In genomic region chr6:36442083-36442670, GRCh38 we compare ENCODE assay signal across 8 cellular contexts. TPM values are rescaled to one million over a fixed set of nuclear protein-coding genes. Genes with fewer than 3 reads are reported as not detected.
DNase-seq lines count a peak whose midpoint lies in the region; ATAC-seq and TF ChIP-seq lines count a peak whose summit lies in the region.

No MANE protein-coding gene starts in this region.

- H3K27me3 ChIP-seq in BLaER1: no peaks in the 10 kb centered on the region

- H3K4me3 ChIP-seq in BLaER1 (peak overlapping the region; percentile 80), LNCaP clone FGC (ENCODE audit: low read depth, low read length) (peak overlapping the region; percentile 93)

- H3K9me3 ChIP-seq in BLaER1: peaks cover 4% of the 10 kb centered on the region

- peaks cover 26% of the 10 kb centered on the region for H3K4me1 Mint-ChIP-seq in dendritic cell treated with granulocyte-macrophage colony-stimulating factor and Interleukin-4, amounts not matched to agents 40 ng/mL and 50 ng/mL, for 4 days (ENCODE audit: low read depth)
- H3K4me1 Mint-ChIP-seq in natural killer cell: peaks cover 37 to 45% of the 10 kb centered on the region in 2 donors

- H3K36me3 ChIP-seq in BLaER1: peaks cover 12% of the 10 kb centered on the region; the same call in 1 of the 2 replicates

- H3K27me3 Mint-ChIP-seq in dendritic cell treated with granulocyte-macrophage colony-stimulating factor and Interleukin-4, amounts not matched to agents 40 ng/mL and 50 ng/mL, for 4 days: no peaks in the 10 kb centered on the region
- H3K27me3 Mint-ChIP-seq in natural killer cell (ENCODE audit: low read depth in 2 of 2): no peaks in the 10 kb centered on the region

- peak overlapping the region; percentile 89 for H3K4me2 ChIP-seq in BLaER1

- peak overlapping the region; percentile 88 for H3K9ac ChIP-seq in BLaER1

- DNase-seq in LNCaP clone FGC (ENCODE audit: low read depth) (no peak), natural killer cell (no peak), NOMO-1 treated with dmso at 0.1 percent for 144 hours (lab: John Stamatoyannopoulos, UW; ENCODE audit: unreplicated experiment) (no peak), NCI-H82 (lab: John Stamatoyannopoulos, UW) (no peak), left lobe of liver (ENCODE audit: low spot score) (no peak), DMS53 treated with DMSO at 0.1 percent for 48 hours (lab: John Stamatoyannopoulos, UW; ENCODE audit: unreplicated experiment) (no peak)

- peaks cover 19% of the 10 kb centered on the region for H3K36me3 Mint-ChIP-seq in dendritic cell treated with granulocyte-macrophage colony-stimulating factor and Interleukin-4, amounts not matched to agents 40 ng/mL and 50 ng/mL, for 4 days (ENCODE audit: low read depth)
- H3K36me3 Mint-ChIP-seq in natural killer cell: no peaks in the 10 kb centered on the region

- TF ChIP-seq CTCF in LNCaP clone FGC (IDR thresholded peaks at IDR 0.05; ENCODE audit: control insufficient read depth, extremely low read depth, insufficient read depth): no peak
- TF ChIP-seq CTCF in natural killer cell (IDR thresholded peaks at IDR 0.05): no peak

- intact Hi-C loops in dendritic cell treated with granulocyte-macrophage colony-stimulating factor and Interleukin-4, amounts not matched to agents 40 ng/mL and 50 ng/mL, for 4 days (cut with micrococcal nuclease): no loop called here
- intact Hi-C loops in natural killer cell (cut with micrococcal nuclease): loop anchor here (2.0 to 5.0 kb wide), 3 partner anchors 105 to 239 kb away; partner anchors contain the start of genes SRSF3 and STK38

- no peaks in the 10 kb centered on the region for H3K9me3 Mint-ChIP-seq in dendritic cell treated with granulocyte-macrophage colony-stimulating factor and Interleukin-4, amounts not matched to agents 40 ng/mL and 50 ng/mL, for 4 days
- no peaks in the 10 kb centered on the region for H3K9me3 Mint-ChIP-seq in natural killer cell

- peak overlapping the region; percentile 92 for H3K4me3 Mint-ChIP-seq in dendritic cell treated with granulocyte-macrophage colony-stimulating factor and Interleukin-4, amounts not matched to agents 40 ng/mL and 50 ng/mL, for 4 days
- peak overlapping the region; percentile 97 for H3K4me3 Mint-ChIP-seq in natural killer cell

- peak overlapping the region; percentile 96 for H3K27ac Mint-ChIP-seq in dendritic cell treated with granulocyte-macrophage colony-stimulating factor and Interleukin-4, amounts not matched to agents 40 ng/mL and 50 ng/mL, for 4 days
- peak overlapping the region; percentile 94 to 95 for H3K27ac Mint-ChIP-seq in natural killer cell

- peak overlapping the region; percentile 94 for H3K27ac ChIP-seq in BLaER1

- ATAC-seq in natural killer cell (no peak), left lobe of liver (no peak)

- peaks cover 39% of the 10 kb centered on the region for H3K4me1 ChIP-seq in BLaER1

- H4K20me1 ChIP-seq in BLaER1: peaks cover 32% of the 10 kb centered on the region

RNA-seq across cellular contexts. Expression of gene PXT1, which starts 0.5 kb away (rescaled TPM):
- total RNA-seq in natural killer cell: 1 to 10 TPM in 1 of 3 donors, under 1 TPM in 2; 0.27 to 1.0 (median 0.28) TPM
- 0.10 TPM for total RNA-seq in left lobe of liver

RNA-seq across cellular contexts. Expression of gene KCTD20, which starts 0.6 kb away (rescaled TPM):
- 10 to 100 TPM; 37.7 to 43.5 (median 43.2) TPM for total RNA-seq in natural killer cell
- total RNA-seq in left lobe of liver: 28.5 TPM

RNA-seq across cellular contexts. Expression of gene ETV7, which starts 54.7 kb away (rescaled TPM):
- total RNA-seq in natural killer cell: 1 to 10 TPM in 2 of 3 donors, under 1 TPM in 1; 0.96 to 2.8 (median 1.7) TPM
- total RNA-seq in left lobe of liver: 0.13 TPM
